ENCODE assay signal across 8 cellular contexts in genomic region chr12:26473291-26473690, GRCh38.
A peak's percentile ranks its signal among the peaks of the same experiment; 100 is the strongest.
DNase-seq lines count a peak whose midpoint lies in the region; ATAC-seq and TF ChIP-seq lines count a peak whose summit lies in the region.

No MANE protein-coding gene starts in this region.

- TF ChIP-seq CTCF in activated B cell treated with CpG ODN at 0.5 μM for 24 hours (IDR thresholded peaks at IDR 0.05) (no peak), A673 (conservative IDR thresholded peaks at IDR 0.05; ENCODE audit: low read depth, low read length) (no peak)

- peaks cover 54% of the 10 kb centered on the region for H3K4me1 Mint-ChIP-seq in activated B cell treated with CpG ODN at 0.5 μM for 24 hours
- H3K4me1 Mint-ChIP-seq in activated CD4-positive, alpha-beta memory T cell treated with anti-CD3 and anti-CD28 coated beads for 36 hours (ENCODE audit: low read depth): peaks cover 11% of the 10 kb centered on the region

- no peak overlapping the region for H3K27ac ChIP-seq in A673 (ENCODE audit: low read depth, low read length, poor library complexity, severe bottlenecking)

- H3K27me3 ChIP-seq in A673 (replicated peaks; ENCODE audit: insufficient read depth, low read depth, low read length, poor library complexity): no peaks in the 10 kb centered on the region

- peak overlapping the region; percentile 40 for H3K4me3 Mint-ChIP-seq in activated B cell treated with CpG ODN at 0.5 μM for 24 hours
- H3K4me3 Mint-ChIP-seq in activated CD4-positive, alpha-beta memory T cell treated with anti-CD3 and anti-CD28 coated beads for 36 hours: no peak overlapping the region

- DNase-seq in AML-193 (lab: John Stamatoyannopoulos, UW): peak; percentile 88 to 91
- DNase-seq in activated B cell treated with CpG ODN at 0.5 μM for 24 hours: peak; percentile 23
- no peak for DNase-seq in A673 (ENCODE audit: low spot score)
- no peak for DNase-seq in NCI-H146 (lab: John Stamatoyannopoulos, UW)
- no peak for DNase-seq in activated CD8-positive, alpha-beta memory T cell treated with anti-CD3 and anti-CD28 coated beads for 24 hours
- DNase-seq in activated CD4-positive, alpha-beta memory T cell treated with anti-CD3 and anti-CD28 coated beads for 36 hours: no peak

- no TSS peak for BruUV-seq in A673 (replicated peaks; lab: Mats Ljungman, UMichigan)

- no peaks in the 10 kb centered on the region for H3K27me3 Mint-ChIP-seq in activated B cell treated with CpG ODN at 0.5 μM for 24 hours
- H3K27me3 Mint-ChIP-seq in activated CD4-positive, alpha-beta memory T cell treated with anti-CD3 and anti-CD28 coated beads for 36 hours: no peaks in the 10 kb centered on the region

- peaks cover 25% of the 10 kb centered on the region for H3K36me3 Mint-ChIP-seq in activated B cell treated with CpG ODN at 0.5 μM for 24 hours (ENCODE audit: low read depth)
- H3K36me3 Mint-ChIP-seq in activated CD4-positive, alpha-beta memory T cell treated with anti-CD3 and anti-CD28 coated beads for 36 hours: peaks cover 39% of the 10 kb centered on the region

- H3K27ac Mint-ChIP-seq in activated B cell treated with CpG ODN at 0.5 μM for 24 hours: peak overlapping the region; percentile 86
- H3K27ac Mint-ChIP-seq in activated CD4-positive, alpha-beta memory T cell treated with anti-CD3 and anti-CD28 coated beads for 36 hours: no peak overlapping the region

- ATAC-seq in GM19455 (IDR thresholded peaks at IDR 0.05; ENCODE audit: unreplicated experiment) (peak; percentile 87), HG03432 (IDR thresholded peaks at IDR 0.05; ENCODE audit: unreplicated experiment) (peak; percentile 91), activated B cell treated with CpG ODN at 0.5 μM for 24 hours (ENCODE audit: low read depth) (peak; percentile 93)

- no peaks in the 10 kb centered on the region for H3K4me1 ChIP-seq in A673 (ENCODE audit: insufficient read depth, low read length, poor library complexity, severe bottlenecking)

- H3K4me3 ChIP-seq in A673 (ENCODE audit: low read depth, low read length, poor library complexity, severe bottlenecking): no peak overlapping the region

- intact Hi-C loops in activated B cell treated with CpG ODN at 0.5 μM for 24 hours (cut with micrococcal nuclease) (loop anchor here (1.0 to 5.0 kb wide), 7 partner anchors 30 to 1221 kb away; partner anchors contain the start of gene KRAS), A673 (cut with micrococcal nuclease; ENCODE audit: unreplicated experiment) (no loop called here)
- intact Hi-C loops in activated CD4-positive, alpha-beta memory T cell treated with anti-CD3 and anti-CD28 coated beads for 36 hours (cut with micrococcal nuclease): loop anchor here (10.0 kb wide), 1 partner anchor 178 kb away; no protein-coding TSS in a partner anchor

- POLR2A ChIA-PET in activated B cell treated with CpG ODN at 0.5 μM for 24 hours (lab: Charles Lee): interaction anchor here (1.5 to 1.8 kb wide), 2 partner anchors 12 to 352 kb away, joined by 7 to 17 read pairs; no protein-coding TSS in a partner anchor
- POLR2A ChIA-PET in A673 (lab: Charles Lee; ENCODE audit: low non-redundant PET): no interaction called here
- POLR2A ChIA-PET in activated CD4-positive, alpha-beta memory T cell treated with anti-CD3 and anti-CD28 coated beads for 36 hours (lab: Charles Lee): no interaction called here

- no peaks in the 10 kb centered on the region for H3K9me3 ChIP-seq in A673 (ENCODE audit: low read depth, low read length, poor library complexity, severe bottlenecking)

- CTCF ChIA-PET in activated B cell treated with CpG ODN at 0.5 μM for 24 hours (lab: Charles Lee) (interaction anchor here (1.0 kb wide), 2 partner anchors 21 to 38 kb away, joined by 3 to 5 read pairs; no protein-coding TSS in a partner anchor), A673 (lab: Charles Lee) (no interaction called here)
- CTCF ChIA-PET in activated CD4-positive, alpha-beta memory T cell treated with anti-CD3 and anti-CD28 coated beads for 36 hours (lab: Charles Lee): no interaction called here

- no peaks in the 10 kb centered on the region for H3K9me3 Mint-ChIP-seq in activated B cell treated with CpG ODN at 0.5 μM for 24 hours
- no peaks in the 10 kb centered on the region for H3K9me3 Mint-ChIP-seq in activated CD4-positive, alpha-beta memory T cell treated with anti-CD3 and anti-CD28 coated beads for 36 hours

- no peaks in the 10 kb centered on the region for H3K36me3 ChIP-seq in A673 (ENCODE audit: insufficient read depth, low read length, poor library complexity, severe bottlenecking)

Comparison
In these comparisons a context has a peak if more than half of its experiments do, and no peak if none do; other contexts are left out.
1. DNase-seq: peak in AML-193 (2 of 2) and activated B cell treated with CpG ODN at 0.5 μM for 24 hours (single experiment); none in A673 (single experiment), NCI-H146 (single experiment), activated CD8-positive, alpha-beta memory T cell treated with anti-CD3 and anti-CD28 coated beads for 24 hours (single experiment) and activated CD4-positive, alpha-beta memory T cell treated with anti-CD3 and anti-CD28 coated beads for 36 hours (single experiment).
2. Peak in every context shown above with its lines, with median percentiles within 50 percentile points of each other: ATAC-seq.